Comparison of ENCODE assay signal across 23 cellular contexts in genomic region chr14:52531481-52531880, GRCh38.
"Had no signal": no experiment of that assay in that cellular context is flagged by ENCODE, and none has a peak within 500 bp of the region (broad histone marks: within the 10 kb centered on the region; RNA-seq: fewer than 3 reads in every experiment).

No MANE protein-coding gene starts in this region.

- H3K27ac ChIP-seq: brain microvascular endothelial cell, coronary artery, heart left ventricle, right atrium auricular region, spleen, vagina had no signal

- DNase-seq: activated CD4-positive, alpha-beta T cell treated with anti-CD3 and anti-CD28 coated beads for 1 hour; activated CD8-positive, alpha-beta memory T cell treated with anti-CD3 and anti-CD28 coated beads, Interleukin-2, amount 50 U/mL, for 48 hours; activated effector memory CD4-positive, alpha-beta T cell treated with Interleukin-2 at 50 U/mL for 16 hours; activated naive CD4-positive, alpha-beta T cell treated with Interleukin-2 at 50 U/mL for 16 hours; activated naive CD8-positive, alpha-beta T cell treated with anti-CD3 and anti-CD28 coated beads, Interleukin-2, amount 10 ng/mL, durations not matched to agents 7 days and 5 days; activated T-cell treated with anti-CD3 and anti-CD28 coated beads, Interleukin-2, amount 50 U/mL, for 24 hours; brain microvascular endothelial cell; dorsolateral prefrontal cortex; foreskin fibroblast; heart left ventricle; hypothalamus; naive B cell; spleen; stimulated activated naive CD4-positive, alpha-beta T cell treated with Interleukin-2 at 50 U/mL for 16 hours; T-helper 2 cell had no signal

- H3K27ac Mint-ChIP-seq: activated naive CD8-positive, alpha-beta T cell treated with anti-CD3 and anti-CD28 coated beads, Interleukin-2, amount 10 ng/mL, durations not matched to agents 7 days and 5 days; activated T-cell treated with anti-CD3 and anti-CD28 coated beads, Interleukin-2, amount 50 U/mL, for 24 hours; mesothelial cell of epicardium; type B pancreatic cell; WTC11 had no signal

- H3K27me3 ChIP-seq: brain microvascular endothelial cell, dorsolateral prefrontal cortex, heart left ventricle, right atrium auricular region, spleen, vagina had no signal

- H3K9me3 Mint-ChIP-seq: activated naive CD8-positive, alpha-beta T cell treated with anti-CD3 and anti-CD28 coated beads, Interleukin-2, amount 10 ng/mL, durations not matched to agents 7 days and 5 days; activated T-cell treated with anti-CD3 and anti-CD28 coated beads, Interleukin-2, amount 50 U/mL, for 24 hours; immature natural killer cell; mesothelial cell of epicardium; naive B cell; type B pancreatic cell; WTC11 had no signal

- H3K36me3 ChIP-seq: brain microvascular endothelial cell had no signal

- H3K4me3 Mint-ChIP-seq: activated naive CD8-positive, alpha-beta T cell treated with anti-CD3 and anti-CD28 coated beads, Interleukin-2, amount 10 ng/mL, durations not matched to agents 7 days and 5 days; activated T-cell treated with anti-CD3 and anti-CD28 coated beads, Interleukin-2, amount 50 U/mL, for 24 hours; immature natural killer cell; mesothelial cell of epicardium; naive B cell; type B pancreatic cell; WTC11 had no signal

- ATAC-seq: esophagus mucosa, heart left ventricle, WTC11 had no signal

- H3K4me1 Mint-ChIP-seq: immature natural killer cell, mesothelial cell of epicardium, naive B cell, WTC11 had no signal

- H3K4me3 ChIP-seq: coronary artery, dorsolateral prefrontal cortex, heart left ventricle, right atrium auricular region, spleen, vagina had no signal

- H3K27me3 Mint-ChIP-seq: activated naive CD8-positive, alpha-beta T cell treated with anti-CD3 and anti-CD28 coated beads, Interleukin-2, amount 10 ng/mL, durations not matched to agents 7 days and 5 days; activated T-cell treated with anti-CD3 and anti-CD28 coated beads, Interleukin-2, amount 50 U/mL, for 24 hours; naive B cell; type B pancreatic cell had no signal

- H3K9me3 ChIP-seq: heart left ventricle, right atrium auricular region, spleen, vagina had no signal
